13 cellular contexts compared by ENCODE assay signal in the genomic region with DNA sequence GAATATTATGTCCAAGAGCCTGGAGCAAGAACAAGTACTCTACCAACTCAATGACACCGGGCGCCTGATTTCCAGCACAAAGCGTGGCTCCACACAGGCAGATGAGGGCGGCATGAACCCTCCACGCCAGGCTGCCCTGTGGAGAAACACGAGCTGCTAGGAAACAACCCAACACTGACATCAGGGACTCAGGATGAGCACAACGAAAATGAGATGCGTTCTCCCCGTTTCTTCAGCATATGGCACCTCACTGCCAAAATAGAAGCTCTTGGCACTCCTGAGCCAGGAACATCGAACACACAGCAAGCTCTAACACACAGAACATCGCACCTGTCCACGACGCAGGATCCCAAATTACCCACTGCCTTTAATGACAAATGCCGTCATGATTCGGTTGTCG.
A peak's percentile ranks its signal among the peaks of the same experiment; 100 is the strongest.
DNase-seq lines count a peak whose midpoint lies in the region; ATAC-seq and TF ChIP-seq lines count a peak whose summit lies in the region.
"Had no signal": no experiment of that assay in that cellular context is flagged by ENCODE, and none has a peak within 500 bp of the region (broad histone marks: within the 10 kb centered on the region; RNA-seq: fewer than 3 reads in every experiment).

No MANE protein-coding gene starts in this region.

- H3K4me3 Mint-ChIP-seq in T-helper 17 cell (no peak overlapping the region), memory B cell (no peak overlapping the region), type B pancreatic cell (no peak overlapping the region)
- H3K4me3 Mint-ChIP-seq: CD4-positive, alpha-beta memory T cell had no signal

- ATAC-seq in T-helper 17 cell (no peak), memory B cell (ENCODE audit: low read depth) (no peak)
- ATAC-seq: A549, HepG2 had no signal

- peaks cover 4% of the 10 kb centered on the region for H3K4me1 Mint-ChIP-seq in T-helper 17 cell
- H3K4me1 Mint-ChIP-seq in memory B cell: peaks cover 3% of the 10 kb centered on the region
- H3K4me1 Mint-ChIP-seq in type B pancreatic cell (ENCODE audit: unreplicated experiment): no peaks in the 10 kb centered on the region
- H3K4me1 Mint-ChIP-seq: CD4-positive, alpha-beta memory T cell had no signal

- H3K27me3 Mint-ChIP-seq in T-helper 17 cell (no peaks in the 10 kb centered on the region), memory B cell (no peaks in the 10 kb centered on the region), type B pancreatic cell (no peaks in the 10 kb centered on the region)
- H3K27me3 Mint-ChIP-seq: CD4-positive, alpha-beta memory T cell had no signal

- no peak for TF ChIP-seq CTCF in type B pancreatic cell (conservative IDR thresholded peaks at IDR 0.05)

- no peak for DNase-seq in T-helper 17 cell
- DNase-seq in cerebellar nuclear complex (lab: John Stamatoyannopoulos, UW): peak; percentile 36 to 47
- DNase-seq in memory B cell (ENCODE audit: low spot score in 2 of 2): no peak
- peak; percentile 40 for DNase-seq in type B pancreatic cell (ENCODE audit: extremely low spot score, unreplicated experiment)
- DNase-seq in erythroblast (lab: John Stamatoyannopoulos, UW): no peak
- no peak for DNase-seq in NOMO-1 treated with DMSO at 0.1 percent for 48 hours (lab: John Stamatoyannopoulos, UW; ENCODE audit: unreplicated experiment)
- no peak for DNase-seq in NCI-H526 (lab: John Stamatoyannopoulos, UW)
- DNase-seq: BE2C; CD4-positive, alpha-beta memory T cell; DMS79 had no signal

- H3K27ac Mint-ChIP-seq in T-helper 17 cell (peak overlapping the region; percentile 41), memory B cell (peak overlapping the region; percentile 23), type B pancreatic cell (no peak overlapping the region)

- no peak for TF ChIP-seq POLR2A in erythroblast (IDR thresholded peaks at IDR 0.05; ENCODE audit: low read length)

- H3K9me3 Mint-ChIP-seq in memory B cell (no peaks in the 10 kb centered on the region), type B pancreatic cell (no peaks in the 10 kb centered on the region)
- H3K9me3 Mint-ChIP-seq: CD4-positive, alpha-beta memory T cell had no signal

- peaks cover 17% of the 10 kb centered on the region for H3K36me3 Mint-ChIP-seq in T-helper 17 cell (ENCODE audit: low read depth)
- peaks cover 47% of the 10 kb centered on the region for H3K36me3 Mint-ChIP-seq in memory B cell
- H3K36me3 Mint-ChIP-seq in type B pancreatic cell: peaks cover 31% of the 10 kb centered on the region

- no peaks in the 10 kb centered on the region for H3K9me3 ChIP-seq in T-helper 17 cell (ENCODE audit: control insufficient read depth, low read length, poor library complexity, severe bottlenecking)
- H3K9me3 ChIP-seq: A549, BE2C, HAP-1 had no signal

Comparison
In these comparisons a context has a peak if more than half of its experiments do, and no peak if none do; other contexts are left out.
1. DNase-seq: peak in cerebellar nuclear complex (2 of 2) and type B pancreatic cell (single experiment); none in T-helper 17 cell (0 of 3), memory B cell (0 of 2), erythroblast (0 of 2), NOMO-1 treated with DMSO at 0.1 percent for 48 hours (single experiment) and NCI-H526 (0 of 2).